Comparison of ENCODE assay signal across 8 cellular contexts in the genomic region with DNA sequence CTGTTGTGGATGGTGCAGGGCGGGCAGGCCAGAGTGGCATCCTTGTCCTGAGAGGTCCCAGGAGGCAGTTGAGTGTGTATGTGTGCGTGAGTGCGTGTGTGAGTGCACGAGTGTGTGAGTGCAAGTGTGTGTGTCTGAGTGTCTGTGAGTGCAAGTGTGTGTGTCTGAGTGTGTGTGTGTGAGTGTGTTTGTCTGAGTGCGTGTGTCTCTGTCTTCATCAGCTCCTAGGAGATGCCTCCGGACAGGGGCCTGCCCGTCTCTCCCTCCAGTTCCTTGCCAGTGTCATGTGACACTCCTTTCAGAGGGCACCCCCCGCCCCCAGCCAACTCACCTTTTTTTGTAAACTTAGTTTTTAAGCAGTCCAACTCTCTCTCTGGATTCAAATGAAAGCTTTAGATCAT. TPM values are rescaled to one million over a fixed set of nuclear protein-coding genes. Genes with fewer than 3 reads are reported as not detected.
DNase-seq lines count a peak whose midpoint lies in the region; ATAC-seq and TF ChIP-seq lines count a peak whose summit lies in the region.

No MANE protein-coding gene starts in this region.

- POLR2A ChIA-PET in CD8-positive, alpha-beta memory T cell (lab: Charles Lee), result interaction anchor here (0.5 to 3.0 kb wide), 3 partner anchors 12 to 1162 kb away, joined by 3 to 19 read pairs (median 5); a partner anchor contains a TSS

- H3K36me3 Mint-ChIP-seq in CD8-positive, alpha-beta memory T cell, result no peaks in the 10 kb centered on the region
- H3K36me3 Mint-ChIP-seq in central memory CD8-positive, alpha-beta T cell (ENCODE audit: insufficient read depth), result no peaks in the 10 kb centered on the region

- no peaks in the 10 kb centered on the region for H3K36me3 ChIP-seq in CD8-positive, alpha-beta memory T cell (ENCODE audit: insufficient read depth, low read length)
- H3K36me3 ChIP-seq in ovary, result no peaks in the 10 kb centered on the region

- peak overlapping the region; percentile 70 to 83 (median 80) for H3K4me3 Mint-ChIP-seq in CD8-positive, alpha-beta memory T cell
- H3K4me3 Mint-ChIP-seq in central memory CD8-positive, alpha-beta T cell, result peak overlapping the region; percentile 76

- H3K27ac ChIP-seq in CD8-positive, alpha-beta memory T cell (ENCODE audit: low read depth, low read length), result peak overlapping the region; percentile 36
- peak overlapping the region; percentile 8 to 73 for H3K27ac ChIP-seq in ovary

- H3K9me3 ChIP-seq in CD8-positive, alpha-beta memory T cell (ENCODE audit: low read length), result no peaks in the 10 kb centered on the region
- H3K9me3 ChIP-seq in ovary, result no peaks in the 10 kb centered on the region

- peaks cover 93% of the 10 kb centered on the region for H3K4me1 ChIP-seq in CD8-positive, alpha-beta memory T cell (ENCODE audit: insufficient read depth, low read length)
- peaks cover 56% of the 10 kb centered on the region for H3K4me1 ChIP-seq in ovary (ENCODE audit: insufficient read depth)

- peak overlapping the region; percentile 84 to 99 (median 96) for H3K27ac Mint-ChIP-seq in CD8-positive, alpha-beta memory T cell
- peak overlapping the region; percentile 72 for H3K27ac Mint-ChIP-seq in central memory CD8-positive, alpha-beta T cell (ENCODE audit: low read depth)

- WGBS in ovary, 3 donors, result 62 to 69% (median 63%) methylated on average over 8 of the region's 8 CpGs

- no peak for DNase-seq in CD8-positive, alpha-beta memory T cell
- DNase-seq in LNCaP clone FGC (ENCODE audit: low read depth) (no peak), ovary (no peak), occipital lobe (lab: John Stamatoyannopoulos, UW) (no peak), NCI-H446 treated with DMSO at 0.1 percent for 48 hours (lab: John Stamatoyannopoulos, UW) (no peak)
- peak in 1 of 2 donors; percentile 9 for DNase-seq in central memory CD8-positive, alpha-beta T cell (ENCODE audit: low spot score in 2 of 2)

- H3K27me3 Mint-ChIP-seq in CD8-positive, alpha-beta memory T cell, result no peaks in the 10 kb centered on the region
- H3K27me3 Mint-ChIP-seq in central memory CD8-positive, alpha-beta T cell, result no peaks in the 10 kb centered on the region

- TF ChIP-seq CTCF in LNCaP clone FGC (IDR thresholded peaks at IDR 0.05; ENCODE audit: control insufficient read depth, extremely low read depth, insufficient read depth), result no peak
- TF ChIP-seq CTCF in ovary (IDR thresholded peaks at IDR 0.05), result no peak

- no peaks in the 10 kb centered on the region for H3K9me3 Mint-ChIP-seq in CD8-positive, alpha-beta memory T cell
- no peaks in the 10 kb centered on the region for H3K9me3 Mint-ChIP-seq in central memory CD8-positive, alpha-beta T cell

- intact Hi-C loops in ovary (cut with DNase I), result loop anchor here in 1 of 4 donors (10.0 kb wide), 1 partner anchor 54 kb away; no protein-coding TSS in a partner anchor

- peaks cover 90 to 100% (median 99%) of the 10 kb centered on the region in 3 donors for H3K4me1 Mint-ChIP-seq in CD8-positive, alpha-beta memory T cell
- H3K4me1 Mint-ChIP-seq in central memory CD8-positive, alpha-beta T cell, result peaks cover 93% of the 10 kb centered on the region

- H3K4me3 ChIP-seq in CD8-positive, alpha-beta memory T cell (ENCODE audit: low read length), result peak overlapping the region; percentile 9
- H3K4me3 ChIP-seq in LNCaP clone FGC (ENCODE audit: low read depth, low read length) (0 out of 2 replicates have a peak overlapping the region, but pooled peaks have one; percentile 19), ovary (no peak overlapping the region)

- no peaks in the 10 kb centered on the region for H3K27me3 ChIP-seq in CD8-positive, alpha-beta memory T cell (ENCODE audit: insufficient read depth, low read length, poor library complexity, severe bottlenecking)
- H3K27me3 ChIP-seq in ovary, result no peaks in the 10 kb centered on the region

- CTCF ChIA-PET in CD8-positive, alpha-beta memory T cell (lab: Charles Lee), result interaction anchor here (0.9 to 1.9 kb wide), 5 partner anchors 10 to 59 kb away, joined by 3 to 4 read pairs (median 3); a partner anchor contains a TSS

- ATAC-seq in central memory CD8-positive, alpha-beta T cell (replicated peaks; ENCODE audit: extremely low read depth, poor library complexity, severe bottlenecking), result no peak
- ATAC-seq in GM19351 (IDR thresholded peaks at IDR 0.05; ENCODE audit: unreplicated experiment) (no peak), GM21360 (IDR thresholded peaks at IDR 0.05; ENCODE audit: unreplicated experiment) (no peak)

- no peak for TF ChIP-seq POLR2A in ovary (IDR thresholded peaks at IDR 0.05)

- no peak for TF ChIP-seq EP300 in ovary (IDR thresholded peaks at IDR 0.05)

RNA-seq across cellular contexts. Expression of a gene that starts 12.3 kb away (rescaled TPM):
- 10 to 100 TPM; 91.4 to 93.7 TPM for total RNA-seq in CD8-positive, alpha-beta memory T cell
- polyA plus RNA-seq in CD8-positive, alpha-beta memory T cell, result 27.5 TPM
- total RNA-seq in ovary (10 to 100 TPM; 32.9 to 70.3 (median 49.2) TPM), occipital lobe (36.7 TPM)
- polyA plus RNA-seq in ovary, result 100 to 1,000 TPM in 1 of 2 donors, 10 to 100 TPM in 1; 29.3 to 116 TPM
